Comparison of ENCODE assay signal across 1 cellular context in the genomic region with DNA sequence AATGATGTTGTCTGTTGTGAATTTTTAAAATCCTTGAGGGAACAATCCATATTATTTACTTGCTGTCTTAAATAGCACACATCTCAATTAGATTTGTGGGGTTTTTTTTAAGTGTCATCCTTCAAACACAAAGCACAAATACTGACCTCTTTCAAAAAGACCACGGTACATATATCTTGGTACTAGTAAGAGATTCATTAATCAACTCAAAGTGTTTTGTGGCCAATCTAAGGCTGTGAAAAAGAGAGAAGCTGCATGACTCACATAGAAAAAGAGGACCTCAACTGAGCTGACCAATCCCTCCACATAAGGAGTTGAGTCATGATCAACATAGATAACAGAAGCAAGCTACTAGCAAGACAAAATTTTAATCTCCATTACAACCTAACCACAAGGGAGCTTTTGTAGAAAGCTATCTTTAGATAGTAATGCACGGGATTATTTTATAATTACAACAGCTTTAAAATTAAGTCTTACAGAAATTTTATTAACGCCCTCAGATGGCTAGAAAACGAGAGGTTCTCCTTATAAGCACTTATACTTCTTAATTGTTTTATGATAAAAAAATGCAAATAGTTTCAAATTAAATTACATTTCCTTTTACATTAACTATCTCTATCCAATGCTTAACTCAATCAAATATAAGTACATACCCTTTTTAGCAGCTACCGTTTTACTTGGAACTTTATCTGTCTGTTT.
TF ChIP-seq lines count a peak whose summit lies in the region.

No MANE protein-coding gene starts in this region.

TF ChIP-seq in K562, 482 proteins besides CTCF, POLR2A, EP300 and RAD21 (continued from another document and continues in another):
- TF ChIP-seq, protein P1, sequence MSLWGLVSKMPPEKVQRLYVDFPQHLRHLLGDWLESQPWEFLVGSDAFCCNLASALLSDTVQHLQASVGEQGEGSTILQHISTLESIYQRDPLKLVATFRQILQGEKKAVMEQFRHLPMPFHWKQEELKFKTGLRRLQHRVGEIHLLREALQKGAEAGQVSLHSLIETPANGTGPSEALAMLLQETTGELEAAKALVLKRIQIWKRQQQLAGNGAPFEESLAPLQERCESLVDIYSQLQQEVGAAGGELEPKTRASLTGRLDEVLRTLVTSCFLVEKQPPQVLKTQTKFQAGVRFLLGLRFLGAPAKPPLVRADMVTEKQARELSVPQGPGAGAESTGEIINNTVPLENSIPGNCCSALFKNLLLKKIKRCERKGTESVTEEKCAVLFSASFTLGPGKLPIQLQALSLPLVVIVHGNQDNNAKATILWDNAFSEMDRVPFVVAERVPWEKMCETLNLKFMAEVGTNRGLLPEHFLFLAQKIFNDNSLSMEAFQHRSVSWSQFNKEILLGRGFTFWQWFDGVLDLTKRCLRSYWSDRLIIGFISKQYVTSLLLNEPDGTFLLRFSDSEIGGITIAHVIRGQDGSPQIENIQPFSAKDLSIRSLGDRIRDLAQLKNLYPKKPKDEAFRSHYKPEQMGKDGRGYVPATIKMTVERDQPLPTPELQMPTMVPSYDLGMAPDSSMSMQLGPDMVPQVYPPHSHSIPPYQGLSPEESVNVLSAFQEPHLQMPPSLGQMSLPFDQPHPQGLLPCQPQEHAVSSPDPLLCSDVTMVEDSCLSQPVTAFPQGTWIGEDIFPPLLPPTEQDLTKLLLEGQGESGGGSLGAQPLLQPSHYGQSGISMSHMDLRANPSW (CRISPR knock-in tag; IDR thresholded peaks at IDR 0.05) = no peak
- peak; percentile 67 for TF ChIP-seq DACH1 (IDR thresholded peaks at IDR 0.05; ENCODE audit: partially characterized antibody)
- no peak for TF ChIP-seq MIER1 (IDR thresholded peaks at IDR 0.05; ENCODE audit: low read depth)
- peak; percentile 80 for TF ChIP-seq EHMT2 (IDR thresholded peaks at IDR 0.05)
- TF ChIP-seq CCNT2 (IDR thresholded peaks at IDR 0.05; ENCODE audit: borderline replicate concordance, extremely low read depth, insufficient read length, low read depth, low read length) = peak; percentile 38
- TF ChIP-seq, protein P2, sequence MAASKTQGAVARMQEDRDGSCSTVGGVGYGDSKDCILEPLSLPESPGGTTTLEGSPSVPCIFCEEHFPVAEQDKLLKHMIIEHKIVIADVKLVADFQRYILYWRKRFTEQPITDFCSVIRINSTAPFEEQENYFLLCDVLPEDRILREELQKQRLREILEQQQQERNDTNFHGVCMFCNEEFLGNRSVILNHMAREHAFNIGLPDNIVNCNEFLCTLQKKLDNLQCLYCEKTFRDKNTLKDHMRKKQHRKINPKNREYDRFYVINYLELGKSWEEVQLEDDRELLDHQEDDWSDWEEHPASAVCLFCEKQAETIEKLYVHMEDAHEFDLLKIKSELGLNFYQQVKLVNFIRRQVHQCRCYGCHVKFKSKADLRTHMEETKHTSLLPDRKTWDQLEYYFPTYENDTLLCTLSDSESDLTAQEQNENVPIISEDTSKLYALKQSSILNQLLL (CRISPR knock-in tag; IDR thresholded peaks at IDR 0.05; ENCODE audit: borderline replicate concordance) = no peak
- peak in 1 of 2 experiments; percentile 57; a peak in 2 of 4 replicates for TF ChIP-seq RCOR1 (IDR thresholded peaks at IDR 0.05; ENCODE audit: borderline replicate concordance in 1 of 2, low read depth in 2 of 2, low read length in 2 of 2)
- TF ChIP-seq RBM22 (IDR thresholded peaks at IDR 0.05; ENCODE audit: low read depth, low read length, poor library complexity, severe bottlenecking) = no peak
- TF ChIP-seq MAZ (CRISPR knock-in tag; conservative IDR thresholded peaks at IDR 0.05 in 1 of 2, IDR thresholded peaks at IDR 0.05 in 1 of 2) = no peak; a peak in 1 of 4 replicates
- TF ChIP-seq ZFP36 (IDR thresholded peaks at IDR 0.05; ENCODE audit: low read depth, low read length, partially characterized antibody) = no peak
- no peak for TF ChIP-seq PHB (CRISPR knock-in tag; IDR thresholded peaks at IDR 0.05)
- TF ChIP-seq TGIF2 (CRISPR knock-in tag; IDR thresholded peaks at IDR 0.05) = no peak
- no peak for TF ChIP-seq ZNF551 (CRISPR knock-in tag; IDR thresholded peaks at IDR 0.05)
- TF ChIP-seq, protein P3, sequence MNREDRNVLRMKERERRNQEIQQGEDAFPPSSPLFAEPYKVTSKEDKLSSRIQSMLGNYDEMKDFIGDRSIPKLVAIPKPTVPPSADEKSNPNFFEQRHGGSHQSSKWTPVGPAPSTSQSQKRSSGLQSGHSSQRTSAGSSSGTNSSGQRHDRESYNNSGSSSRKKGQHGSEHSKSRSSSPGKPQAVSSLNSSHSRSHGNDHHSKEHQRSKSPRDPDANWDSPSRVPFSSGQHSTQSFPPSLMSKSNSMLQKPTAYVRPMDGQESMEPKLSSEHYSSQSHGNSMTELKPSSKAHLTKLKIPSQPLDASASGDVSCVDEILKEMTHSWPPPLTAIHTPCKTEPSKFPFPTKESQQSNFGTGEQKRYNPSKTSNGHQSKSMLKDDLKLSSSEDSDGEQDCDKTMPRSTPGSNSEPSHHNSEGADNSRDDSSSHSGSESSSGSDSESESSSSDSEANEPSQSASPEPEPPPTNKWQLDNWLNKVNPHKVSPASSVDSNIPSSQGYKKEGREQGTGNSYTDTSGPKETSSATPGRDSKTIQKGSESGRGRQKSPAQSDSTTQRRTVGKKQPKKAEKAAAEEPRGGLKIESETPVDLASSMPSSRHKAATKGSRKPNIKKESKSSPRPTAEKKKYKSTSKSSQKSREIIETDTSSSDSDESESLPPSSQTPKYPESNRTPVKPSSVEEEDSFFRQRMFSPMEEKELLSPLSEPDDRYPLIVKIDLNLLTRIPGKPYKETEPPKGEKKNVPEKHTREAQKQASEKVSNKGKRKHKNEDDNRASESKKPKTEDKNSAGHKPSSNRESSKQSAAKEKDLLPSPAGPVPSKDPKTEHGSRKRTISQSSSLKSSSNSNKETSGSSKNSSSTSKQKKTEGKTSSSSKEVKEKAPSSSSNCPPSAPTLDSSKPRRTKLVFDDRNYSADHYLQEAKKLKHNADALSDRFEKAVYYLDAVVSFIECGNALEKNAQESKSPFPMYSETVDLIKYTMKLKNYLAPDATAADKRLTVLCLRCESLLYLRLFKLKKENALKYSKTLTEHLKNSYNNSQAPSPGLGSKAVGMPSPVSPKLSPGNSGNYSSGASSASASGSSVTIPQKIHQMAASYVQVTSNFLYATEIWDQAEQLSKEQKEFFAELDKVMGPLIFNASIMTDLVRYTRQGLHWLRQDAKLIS (CRISPR knock-in tag; IDR thresholded peaks at IDR 0.05) = no peak
- no peak for TF ChIP-seq CHD2 (IDR thresholded peaks at IDR 0.05; ENCODE audit: low read depth, low read length)
- TF ChIP-seq, protein P4, sequence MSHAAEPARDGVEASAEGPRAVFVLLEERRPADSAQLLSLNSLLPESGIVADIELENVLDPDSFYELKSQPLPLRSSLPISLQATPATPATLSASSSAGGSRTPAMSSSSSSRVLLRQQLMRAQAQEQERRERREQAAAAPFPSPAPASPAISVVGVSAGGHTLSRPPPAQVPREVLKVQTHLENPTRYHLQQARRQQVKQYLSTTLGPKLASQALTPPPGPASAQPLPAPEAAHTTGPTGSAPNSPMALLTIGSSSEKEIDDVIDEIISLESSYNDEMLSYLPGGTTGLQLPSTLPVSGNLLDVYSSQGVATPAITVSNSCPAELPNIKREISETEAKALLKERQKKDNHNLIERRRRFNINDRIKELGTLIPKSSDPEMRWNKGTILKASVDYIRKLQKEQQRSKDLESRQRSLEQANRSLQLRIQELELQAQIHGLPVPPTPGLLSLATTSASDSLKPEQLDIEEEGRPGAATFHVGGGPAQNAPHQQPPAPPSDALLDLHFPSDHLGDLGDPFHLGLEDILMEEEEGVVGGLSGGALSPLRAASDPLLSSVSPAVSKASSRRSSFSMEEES (CRISPR knock-in tag; IDR thresholded peaks at IDR 0.05) = no peak
- TF ChIP-seq SMARCA5 (IDR thresholded peaks at IDR 0.05) = no peak
- TF ChIP-seq C11orf30 (IDR thresholded peaks at IDR 0.05; ENCODE audit: low read depth) = peak; percentile 65
- no peak for TF ChIP-seq PHTF2 (CRISPR knock-in tag; IDR thresholded peaks at IDR 0.05)
- TF ChIP-seq ZNF384 (IDR thresholded peaks at IDR 0.05; ENCODE audit: low read depth, low read length) = no peak
- no peak for TF ChIP-seq KLF6 (CRISPR knock-in tag; IDR thresholded peaks at IDR 0.05; ENCODE audit: borderline replicate concordance)
- TF ChIP-seq, protein P5, sequence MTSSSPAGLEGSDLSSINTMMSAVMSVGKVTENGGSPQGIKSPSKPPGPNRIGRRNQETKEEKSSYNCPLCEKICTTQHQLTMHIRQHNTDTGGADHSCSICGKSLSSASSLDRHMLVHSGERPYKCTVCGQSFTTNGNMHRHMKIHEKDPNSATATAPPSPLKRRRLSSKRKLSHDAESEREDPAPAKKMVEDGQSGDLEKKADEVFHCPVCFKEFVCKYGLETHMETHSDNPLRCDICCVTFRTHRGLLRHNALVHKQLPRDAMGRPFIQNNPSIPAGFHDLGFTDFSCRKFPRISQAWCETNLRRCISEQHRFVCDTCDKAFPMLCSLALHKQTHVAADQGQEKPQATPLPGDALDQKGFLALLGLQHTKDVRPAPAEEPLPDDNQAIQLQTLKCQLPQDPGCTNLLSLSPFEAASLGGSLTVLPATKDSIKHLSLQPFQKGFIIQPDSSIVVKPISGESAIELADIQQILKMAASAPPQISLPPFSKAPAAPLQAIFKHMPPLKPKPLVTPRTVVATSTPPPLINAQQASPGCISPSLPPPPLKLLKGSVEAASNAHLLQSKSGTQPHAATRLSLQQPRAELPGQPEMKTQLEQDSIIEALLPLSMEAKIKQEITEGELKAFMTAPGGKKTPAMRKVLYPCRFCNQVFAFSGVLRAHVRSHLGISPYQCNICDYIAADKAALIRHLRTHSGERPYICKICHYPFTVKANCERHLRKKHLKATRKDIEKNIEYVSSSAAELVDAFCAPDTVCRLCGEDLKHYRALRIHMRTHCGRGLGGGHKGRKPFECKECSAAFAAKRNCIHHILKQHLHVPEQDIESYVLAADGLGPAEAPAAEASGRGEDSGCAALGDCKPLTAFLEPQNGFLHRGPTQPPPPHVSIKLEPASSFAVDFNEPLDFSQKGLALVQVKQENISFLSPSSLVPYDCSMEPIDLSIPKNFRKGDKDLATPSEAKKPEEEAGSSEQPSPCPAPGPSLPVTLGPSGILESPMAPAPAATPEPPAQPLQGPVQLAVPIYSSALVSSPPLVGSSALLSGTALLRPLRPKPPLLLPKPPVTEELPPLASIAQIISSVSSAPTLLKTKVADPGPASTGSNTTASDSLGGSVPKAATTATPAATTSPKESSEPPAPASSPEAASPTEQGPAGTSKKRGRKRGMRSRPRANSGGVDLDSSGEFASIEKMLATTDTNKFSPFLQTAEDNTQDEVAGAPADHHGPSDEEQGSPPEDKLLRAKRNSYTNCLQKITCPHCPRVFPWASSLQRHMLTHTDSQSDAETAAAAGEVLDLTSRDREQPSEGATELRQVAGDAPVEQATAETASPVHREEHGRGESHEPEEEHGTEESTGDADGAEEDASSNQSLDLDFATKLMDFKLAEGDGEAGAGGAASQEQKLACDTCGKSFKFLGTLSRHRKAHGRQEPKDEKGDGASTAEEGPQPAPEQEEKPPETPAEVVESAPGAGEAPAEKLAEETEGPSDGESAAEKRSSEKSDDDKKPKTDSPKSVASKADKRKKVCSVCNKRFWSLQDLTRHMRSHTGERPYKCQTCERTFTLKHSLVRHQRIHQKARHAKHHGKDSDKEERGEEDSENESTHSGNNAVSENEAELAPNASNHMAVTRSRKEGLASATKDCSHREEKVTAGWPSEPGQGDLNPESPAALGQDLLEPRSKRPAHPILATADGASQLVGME (CRISPR knock-in tag; IDR thresholded peaks at IDR 0.05) = no peak
- TF ChIP-seq MAFG (tag; conservative IDR thresholded peaks at IDR 0.05) = peak; percentile 61
- TF ChIP-seq BCOR (IDR thresholded peaks at IDR 0.05) = no peak
- peak; percentile 46 for TF ChIP-seq ZNF766 (CRISPR knock-in tag; conservative IDR thresholded peaks at IDR 0.05)
- TF ChIP-seq STAG1 (CRISPR knock-in tag; IDR thresholded peaks at IDR 0.05; ENCODE audit: borderline replicate concordance) = no peak
- peak; percentile 76 for TF ChIP-seq ZNF316 (IDR thresholded peaks at IDR 0.05)
- no peak for TF ChIP-seq FOXJ3 (CRISPR knock-in tag; IDR thresholded peaks at IDR 0.05)
- TF ChIP-seq, protein P6, sequence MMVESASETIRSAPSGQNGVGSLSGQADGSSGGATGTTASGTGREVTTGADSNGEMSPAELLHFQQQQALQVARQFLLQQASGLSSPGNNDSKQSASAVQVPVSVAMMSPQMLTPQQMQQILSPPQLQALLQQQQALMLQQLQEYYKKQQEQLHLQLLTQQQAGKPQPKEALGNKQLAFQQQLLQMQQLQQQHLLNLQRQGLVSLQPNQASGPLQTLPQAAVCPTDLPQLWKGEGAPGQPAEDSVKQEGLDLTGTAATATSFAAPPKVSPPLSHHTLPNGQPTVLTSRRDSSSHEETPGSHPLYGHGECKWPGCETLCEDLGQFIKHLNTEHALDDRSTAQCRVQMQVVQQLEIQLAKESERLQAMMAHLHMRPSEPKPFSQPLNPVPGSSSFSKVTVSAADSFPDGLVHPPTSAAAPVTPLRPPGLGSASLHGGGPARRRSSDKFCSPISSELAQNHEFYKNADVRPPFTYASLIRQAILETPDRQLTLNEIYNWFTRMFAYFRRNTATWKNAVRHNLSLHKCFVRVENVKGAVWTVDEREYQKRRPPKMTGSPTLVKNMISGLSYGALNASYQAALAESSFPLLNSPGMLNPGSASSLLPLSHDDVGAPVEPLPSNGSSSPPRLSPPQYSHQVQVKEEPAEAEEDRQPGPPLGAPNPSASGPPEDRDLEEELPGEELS (CRISPR knock-in tag; IDR thresholded peaks at IDR 0.05; ENCODE audit: borderline replicate concordance) = no peak
- TF ChIP-seq ZNF561 (CRISPR knock-in tag; conservative IDR thresholded peaks at IDR 0.05) = no peak
- TF ChIP-seq, protein P7, sequence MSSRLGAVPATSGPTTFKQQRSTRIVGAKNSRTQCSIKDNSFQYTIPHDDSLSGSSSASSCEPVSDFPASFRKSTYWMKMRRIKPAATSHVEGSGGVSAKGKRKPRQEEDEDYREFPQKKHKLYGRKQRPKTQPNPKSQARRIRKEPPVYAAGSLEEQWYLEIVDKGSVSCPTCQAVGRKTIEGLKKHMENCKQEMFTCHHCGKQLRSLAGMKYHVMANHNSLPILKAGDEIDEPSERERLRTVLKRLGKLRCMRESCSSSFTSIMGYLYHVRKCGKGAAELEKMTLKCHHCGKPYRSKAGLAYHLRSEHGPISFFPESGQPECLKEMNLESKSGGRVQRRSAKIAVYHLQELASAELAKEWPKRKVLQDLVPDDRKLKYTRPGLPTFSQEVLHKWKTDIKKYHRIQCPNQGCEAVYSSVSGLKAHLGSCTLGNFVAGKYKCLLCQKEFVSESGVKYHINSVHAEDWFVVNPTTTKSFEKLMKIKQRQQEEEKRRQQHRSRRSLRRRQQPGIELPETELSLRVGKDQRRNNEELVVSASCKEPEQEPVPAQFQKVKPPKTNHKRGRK (tag; IDR thresholded peaks at IDR 0.05) = no peak
- peak; percentile 47 for TF ChIP-seq ADNP (tag; IDR thresholded peaks at IDR 0.05)
- TF ChIP-seq ZKSCAN8 (CRISPR knock-in tag; IDR thresholded peaks at IDR 0.05) = no peak
